ENCODE assay signal across 8 cellular contexts in the genomic region with DNA sequence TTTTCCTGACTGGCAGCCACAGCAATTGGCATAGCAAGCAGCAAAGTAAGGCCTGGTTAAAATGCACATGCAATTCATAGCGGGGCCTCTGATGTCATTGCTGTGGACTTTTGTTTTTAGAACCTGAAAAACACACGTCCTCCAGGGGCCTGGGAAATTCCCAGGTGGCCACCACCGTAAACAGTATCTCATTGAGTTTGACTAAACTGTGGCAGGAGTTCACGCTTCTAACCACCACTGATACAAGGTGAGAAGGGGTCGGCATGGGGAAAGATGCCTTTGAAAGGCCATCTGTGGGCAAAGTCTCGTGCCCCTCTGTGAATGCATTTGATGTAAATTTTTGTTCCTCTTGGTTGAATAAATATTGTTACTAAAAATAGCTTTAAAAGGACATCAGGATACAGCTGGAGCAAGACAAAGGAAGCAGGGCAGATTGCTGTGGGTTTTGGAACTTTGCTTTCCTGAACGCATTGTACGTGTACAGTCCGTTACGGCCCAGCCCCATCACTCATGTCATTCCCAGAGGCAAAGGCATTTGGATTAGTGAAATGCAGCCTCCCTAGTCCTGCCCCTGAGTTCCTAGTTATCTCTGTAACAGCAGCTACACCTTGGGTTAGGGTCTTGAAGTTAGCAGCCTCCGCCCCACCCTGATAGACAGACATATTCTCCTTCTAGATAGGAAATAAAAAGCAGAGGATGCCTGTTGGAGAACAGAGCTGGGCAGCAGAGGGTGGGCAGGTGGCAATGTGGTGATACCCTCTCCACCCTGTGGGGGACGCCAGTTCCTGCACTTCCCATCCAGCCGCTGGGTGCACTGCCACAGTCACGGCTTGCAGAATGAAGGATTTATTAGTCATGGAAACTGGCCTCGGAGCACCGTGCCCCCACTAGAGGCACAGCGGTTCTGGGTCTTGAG.
A peak's percentile ranks its signal among the peaks of the same experiment; 100 is the strongest.
DNase-seq lines count a peak whose midpoint lies in the region; ATAC-seq, FAIRE-seq and TF ChIP-seq lines count a peak whose summit lies in the region.

No MANE protein-coding gene starts in this region.

- no TSS peak for BruUV-seq in K562 (replicated peaks; lab: Mats Ljungman, UMichigan)

- in situ Hi-C loops in K562 (cut with MboI): no loop called here

- intact Hi-C loops in K562 (cut with micrococcal nuclease) (loop anchor here (2.0 to 5.0 kb wide), 5 partner anchors 54 to 206 kb away; partner anchors contain the start of gene ZDHHC14), lower leg skin (cut with DNase I; ENCODE audit: low total_unique reads) (no loop called here)

- POLR2A ChIA-PET in K562 (lab: Yijun Ruan, JAX): interaction anchor here (0.6 to 1.9 kb wide), 4 partner anchors 8 to 380 kb away, joined by 3 to 6 read pairs (median 3); no protein-coding TSS in a partner anchor

- H4K20me1 ChIP-seq in KMS-11 (ENCODE audit: insufficient read depth) (no peaks in the 10 kb centered on the region), K562 (replicated peaks; ENCODE audit: control insufficient read depth, insufficient read depth, low read length) (no peaks in the 10 kb centered on the region)

- TF ChIP-seq CTCF in KMS-11 (conservative IDR thresholded peaks at IDR 0.05; ENCODE audit: low read depth, low read length) (no peak), K562 (IDR thresholded peaks at IDR 0.05 in 2 of 3, conservative IDR thresholded peaks at IDR 0.05 in 1 of 3; ENCODE audit: insufficient read depth in 2 of 3, low read depth in 1 of 3, low read length in 3 of 3) (peak; percentile 84 to 98 (median 91)), lower leg skin (IDR thresholded peaks at IDR 0.05) (no peak)

- ATAC-seq in GM21619 (IDR thresholded peaks at IDR 0.05; ENCODE audit: unreplicated experiment): peak; percentile 64
- ATAC-seq in K562: peak; percentile 85

- peak; percentile 77 for FAIRE-seq in K562 (lab: Jason Lieb, UNC)

- CTCF ChIA-PET in K562 (lab: Yijun Ruan, JAX; ENCODE audit: low intra/inter-chr PET ratio): interaction anchor here (1.2 kb wide), 1 partner anchor 137 kb away, joined by 4 read pairs; no protein-coding TSS in a partner anchor

- H3K4me3 ChIP-seq in KMS-11 (IDR thresholded peaks at IDR 0.05; ENCODE audit: insufficient read depth, low read depth, low read length) (no peak overlapping the region), K562 (no peak overlapping the region), lower leg skin (ENCODE audit: low read depth, poor library complexity, severe bottlenecking) (no peak overlapping the region)

- H3K4me1 ChIP-seq in KMS-11 (ENCODE audit: low read depth, poor library complexity, severe bottlenecking): peaks cover 53% of the 10 kb centered on the region
- peaks cover 51 to 66% of the 10 kb centered on the region in 2 experiments for H3K4me1 ChIP-seq in K562 (replicated peaks in 1 of 2; ENCODE audit: control insufficient read depth in 2 of 2, insufficient read depth in 2 of 2, low read length in 2 of 2)

- H3K79me2 ChIP-seq in KMS-11 (ENCODE audit: insufficient read depth, low read depth) (no peaks in the 10 kb centered on the region), K562 (ENCODE audit: control insufficient read depth, insufficient read depth, low read length) (peaks cover 70% of the 10 kb centered on the region)

- TF ChIP-seq POLR2A in K562 (conservative IDR thresholded peaks at IDR 0.05) (no peak), lower leg skin (IDR thresholded peaks at IDR 0.05) (no peak)

- TF ChIP-seq RAD21 in K562 (CRISPR knock-in tag; conservative IDR thresholded peaks at IDR 0.05 in 1 of 2, IDR thresholded peaks at IDR 0.05 in 1 of 2): peak; percentile 67 to 79

- H2AFZ ChIP-seq in KMS-11 (ENCODE audit: low read depth) (peak overlapping the region; percentile 45), K562 (ENCODE audit: low read depth, low read length) (peak overlapping the region; percentile 65)

- no peaks in the 10 kb centered on the region for H3K9me3 ChIP-seq in K562 (replicated peaks; ENCODE audit: control insufficient read depth, insufficient read depth, low read depth, low read length)

- H3K9me1 ChIP-seq in K562 (ENCODE audit: control insufficient read depth, insufficient read depth, low read length): no peaks in the 10 kb centered on the region

- peak; percentile 11 to 39 for DNase-seq in activated CD4-positive, alpha-beta T cell treated with anti-CD3 and anti-CD28 coated beads for 24 hours (ENCODE audit: low read depth in 2 of 2)
- no peak for DNase-seq in activated CD4-positive, alpha-beta T cell treated with anti-CD3 and anti-CD28 coated beads for 4 hours
- DNase-seq in K562 (ENCODE audit: extremely low read depth in 1 of 4, low spot score in 3 of 4): peak; percentile 76 to 90 (median 82)
- peak; percentile 9 for DNase-seq in non-pigmented ciliary epithelial cell (ENCODE audit: low read depth)
- DNase-seq in NCI-H524 treated with DMSO at 0.1 percent for 48 hours (lab: John Stamatoyannopoulos, UW): no peak
- no peak for DNase-seq in lower leg skin (ENCODE audit: low spot score in 2 of 2)

- 21% methylated on average over 17 of the region's 17 CpGs for WGBS in K562 (ENCODE audit: insufficient coverage, low coverage, missing lambda C conversion rate)
- WGBS in lower leg skin, 2 donors: 74 to 83% methylated on average over 17 of the region's 17 CpGs

- H3K9ac ChIP-seq in KMS-11 (no peak overlapping the region; the same call in 1 of the 2 replicates), K562 (ENCODE audit: insufficient read depth in 1 of 2, low read depth in 2 of 2, low read length in 2 of 2) (peak overlapping the region; percentile 8 to 33; a peak in 3 of 4 replicates)

- H3K27me3 ChIP-seq in KMS-11 (ENCODE audit: insufficient read depth, low read depth) (no peaks in the 10 kb centered on the region), K562 (ENCODE audit: control insufficient read depth in 2 of 2, insufficient read depth in 2 of 2, low read length in 2 of 2) (no peaks in the 10 kb centered on the region)

- H3K27ac ChIP-seq in KMS-11 (peak overlapping the region; percentile 59), K562 (ENCODE audit: extremely low read depth, low read depth, low read length) (peak overlapping the region; percentile 54; the same call in 2 of the 3 replicates)

- H3K4me2 ChIP-seq in KMS-11: peak overlapping the region; percentile 72
- H3K4me2 ChIP-seq in K562 (ENCODE audit: insufficient read depth, low read length): peak overlapping the region; percentile 79

- TF ChIP-seq EP300 in K562 (IDR thresholded peaks at IDR 0.05; ENCODE audit: low read length): peak; percentile 52; the same call in 1 of the 2 replicates

- no peaks in the 10 kb centered on the region for H3K36me3 ChIP-seq in KMS-11 (ENCODE audit: insufficient read depth)
- H3K36me3 ChIP-seq in K562 (ENCODE audit: control insufficient read depth, insufficient read depth, low read length): no peaks in the 10 kb centered on the region

TF ChIP-seq in K562, 482 proteins besides CTCF, POLR2A, EP300 and RAD21 (continues in another document):
- peak; percentile 77 for TF ChIP-seq SMARCE1 (IDR thresholded peaks at IDR 0.05)
- TF ChIP-seq RBBP5 (IDR thresholded peaks at IDR 0.05; ENCODE audit: borderline replicate concordance, insufficient read depth, low read length, poor library complexity, severe bottlenecking): peak; percentile 52
- TF ChIP-seq, protein P1, sequence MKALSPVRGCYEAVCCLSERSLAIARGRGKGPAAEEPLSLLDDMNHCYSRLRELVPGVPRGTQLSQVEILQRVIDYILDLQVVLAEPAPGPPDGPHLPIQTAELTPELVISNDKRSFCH (CRISPR knock-in tag; IDR thresholded peaks at IDR 0.05): no peak
- TF ChIP-seq, protein P1 (tag; IDR thresholded peaks at IDR 0.05): 0 out of 2 replicates have a peak, but pooled peaks have one; percentile 61
- 0 out of 2 replicates have a peak, but pooled peaks have one; percentile 8 for TF ChIP-seq JUN (IDR thresholded peaks at IDR 0.05; ENCODE audit: borderline replicate concordance, low read depth, low read length)
- TF ChIP-seq JUN (CRISPR knock-in tag; IDR thresholded peaks at IDR 0.05; ENCODE audit: borderline replicate concordance): no peak
- no peak for TF ChIP-seq ILK (tag; IDR thresholded peaks at IDR 0.05; ENCODE audit: borderline replicate concordance, low read depth)
- peak; percentile 48 for TF ChIP-seq MTA2 (IDR thresholded peaks at IDR 0.05; ENCODE audit: low read depth)
- TF ChIP-seq ETV5 (CRISPR knock-in tag; IDR thresholded peaks at IDR 0.05; ENCODE audit: low read depth): 0 out of 2 replicates have a peak, but pooled peaks have one; percentile 35
- no peak for TF ChIP-seq ZC3H8 (IDR thresholded peaks at IDR 0.05)
- TF ChIP-seq JUND (IDR thresholded peaks at IDR 0.05; ENCODE audit: borderline replicate concordance, low read depth, low read length): peak; percentile 58; the same call in 1 of the 2 replicates
- TF ChIP-seq JUND (tag; IDR thresholded peaks at IDR 0.05; ENCODE audit: borderline replicate concordance, low read depth, low read length): peak; percentile 66; the same call in 1 of the 3 replicates
- peak; percentile 51 for TF ChIP-seq CTCFL (IDR thresholded peaks at IDR 0.05; ENCODE audit: borderline replicate concordance, insufficient read depth, low read depth, low read length, poor library complexity, severe bottlenecking)
- 0 out of 2 replicates have a peak, but pooled peaks have one; percentile 29 for TF ChIP-seq MEF2D (tag; conservative IDR thresholded peaks at IDR 0.05; ENCODE audit: low read depth)

Comparison
In these comparisons a context has a peak if more than half of its experiments do, and no peak if none do; other contexts are left out.
1. DNase-seq: peak in activated CD4-positive, alpha-beta T cell treated with anti-CD3 and anti-CD28 coated beads for 24 hours (2 of 2), K562 (4 of 4) and non-pigmented ciliary epithelial cell (single experiment); none in activated CD4-positive, alpha-beta T cell treated with anti-CD3 and anti-CD28 coated beads for 4 hours (0 of 2), NCI-H524 treated with DMSO at 0.1 percent for 48 hours (single experiment) and lower leg skin (0 of 2).
2. CTCF ChIP-seq: peak in K562 (3 of 3); none in KMS-11 (single experiment) and lower leg skin (0 of 3).